ENCODE assay signal across 8 cellular contexts in the genomic region with DNA sequence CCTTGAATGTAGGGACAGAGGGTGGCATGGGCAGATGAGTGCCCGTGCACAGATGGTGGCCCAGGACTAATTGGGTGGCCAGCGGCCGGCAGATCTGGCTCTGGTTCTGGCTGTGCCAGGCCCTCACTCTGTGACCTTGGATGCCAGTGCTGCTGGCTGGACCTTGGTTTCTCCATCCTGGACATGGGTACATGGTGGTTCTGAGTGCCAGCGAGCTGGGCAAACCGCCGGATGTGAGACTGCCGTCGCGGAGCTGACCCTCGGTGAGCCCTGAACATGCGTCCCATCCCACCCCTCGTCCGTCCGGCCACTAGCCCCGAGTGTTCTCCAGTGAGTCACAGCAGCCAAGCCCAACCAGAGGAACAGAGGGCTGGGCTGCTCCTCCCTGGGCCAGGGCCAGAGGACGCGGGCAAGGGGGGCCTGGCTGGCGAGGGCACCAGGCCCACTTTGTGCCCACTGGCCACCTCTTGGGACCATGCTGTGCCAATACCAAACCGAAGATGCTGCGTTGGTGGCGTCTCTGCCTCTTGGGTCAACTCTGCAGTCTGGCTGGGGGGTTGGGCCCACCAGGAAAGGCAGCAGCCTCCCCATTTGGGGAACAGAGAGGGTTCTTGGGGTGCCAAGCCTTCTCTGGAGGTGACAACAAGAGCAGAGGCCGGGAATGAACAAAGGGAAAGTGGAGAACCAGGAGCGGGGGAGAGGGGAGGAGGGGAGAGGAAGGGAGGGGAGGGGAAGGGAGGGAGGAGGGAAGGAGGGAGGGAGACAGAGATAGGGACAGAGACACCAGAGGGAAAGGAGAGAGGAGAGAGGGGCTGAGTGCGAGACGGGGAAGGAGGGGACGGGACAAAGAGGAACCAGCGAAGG. TPM values are rescaled to one million over a fixed set of nuclear protein-coding genes. Genes with fewer than 3 reads are reported as not detected.
DNase-seq lines count a peak whose midpoint lies in the region; ATAC-seq and FAIRE-seq lines count a peak whose summit lies in the region.

No MANE protein-coding gene starts in this region.

- H3K4me3 ChIP-seq in HAP-1: no peak overlapping the region

- no peaks in the 10 kb centered on the region for H3K4me1 ChIP-seq in HAP-1

- peaks cover under 1% of the 10 kb centered on the region; the same call in 1 of the 2 replicates for H3K27me3 ChIP-seq in HAP-1 (ENCODE audit: low read depth)

- no peaks in the 10 kb centered on the region for H3K36me3 ChIP-seq in HAP-1 (replicated peaks)

- no peak for FAIRE-seq in frontal cortex (lab: Jason Lieb, UNC)

- no peaks in the 10 kb centered on the region for H3K9me3 ChIP-seq in HAP-1

- DNase-seq in HAP-1 (ENCODE audit: low spot score in 2 of 2) (peak; percentile 7 to 73), SW480 (ENCODE audit: low spot score) (peak; percentile 77), frontal cortex (ENCODE audit: low spot score in 2 of 2) (peak; percentile 61 to 78), nucleus accumbens (lab: John Stamatoyannopoulos, UW) (peak in 34 of 56 donors; percentile 12 to 75 (median 36)), DMS114 treated with DMSO at 0.1 percent for 48 hours (lab: John Stamatoyannopoulos, UW; ENCODE audit: unreplicated experiment) (no peak), GF-D8 (lab: John Stamatoyannopoulos, UW) (no peak)

- in situ Hi-C loops in HAP-1 (cut with MboI; ENCODE audit: low sequenced_read_pairs): loop anchor here (25.0 kb wide), 1 partner anchor 299 kb away; a partner anchor contains a TSS

- ATAC-seq in HG03095 (IDR thresholded peaks at IDR 0.05; ENCODE audit: unreplicated experiment) (no peak), HG02884 (IDR thresholded peaks at IDR 0.05; ENCODE audit: unreplicated experiment) (no peak)

RNA-seq across cellular contexts. Expression of a gene that starts 10.7 kb away (rescaled TPM):
- 0.82 TPM for total RNA-seq in frontal cortex

RNA-seq across cellular contexts. Expression of a gene that starts 24.8 kb away (rescaled TPM):
- total RNA-seq in frontal cortex: not detected

RNA-seq across cellular contexts. Expression of a gene that starts 28.1 kb away (rescaled TPM):
- not detected for total RNA-seq in frontal cortex

RNA-seq across cellular contexts. Expression of a gene that starts 28.8 kb away (rescaled TPM):
- not detected for total RNA-seq in frontal cortex

RNA-seq across cellular contexts. Expression of a gene that starts 55.9 kb away (rescaled TPM):
- not detected for total RNA-seq in frontal cortex

Comparison
In these comparisons a context has a peak if more than half of its experiments do, and no peak if none do; other contexts are left out.
1. DNase-seq: peak in HAP-1 (2 of 2), SW480 (single experiment), frontal cortex (2 of 2) and nucleus accumbens (34 of 56); none in DMS114 treated with DMSO at 0.1 percent for 48 hours (single experiment) and GF-D8 (single experiment).